ENCODE assay signal across 18 cellular contexts in the genomic region with DNA sequence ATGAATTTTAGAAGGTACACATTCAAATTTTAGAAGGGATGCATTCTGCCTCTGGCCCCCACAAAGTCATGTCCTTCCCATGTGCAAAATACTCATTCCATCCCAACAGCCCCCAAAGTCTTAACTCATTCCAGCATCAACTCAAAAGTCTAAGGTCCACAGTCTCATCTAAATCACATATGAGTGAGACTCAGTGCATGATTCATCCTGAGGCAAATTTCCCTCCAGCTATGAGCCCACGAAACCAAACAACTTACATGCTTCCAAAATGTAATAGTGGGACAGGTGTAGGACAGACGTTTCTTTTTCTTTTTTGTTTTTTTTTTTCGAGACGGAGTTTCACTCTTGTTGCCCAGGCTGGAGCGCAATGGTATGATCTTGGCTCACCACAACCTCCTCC. TPM values are rescaled to one million over a fixed set of nuclear protein-coding genes. Genes with fewer than 3 reads are reported as not detected.
DNase-seq lines count a peak whose midpoint lies in the region; ATAC-seq and TF ChIP-seq lines count a peak whose summit lies in the region.
"Had no signal": no experiment of that assay in that cellular context is flagged by ENCODE, and none has a peak within 500 bp of the region (broad histone marks: within the 10 kb centered on the region; RNA-seq: fewer than 3 reads in every experiment).

No MANE protein-coding gene starts in this region.

- H3K79me2 ChIP-seq in GM23248 (ENCODE audit: insufficient read depth), result no peaks in the 10 kb centered on the region
- no peaks in the 10 kb centered on the region for H3K79me2 ChIP-seq in PC-3 (ENCODE audit: low read length)

- H3K9me3 ChIP-seq in GM23248 (ENCODE audit: low read depth) (no peaks in the 10 kb centered on the region), PC-3 (ENCODE audit: low read length) (no peaks in the 10 kb centered on the region), right atrium auricular region (no peaks in the 10 kb centered on the region), psoas muscle (no peaks in the 10 kb centered on the region)
- H3K9me3 ChIP-seq: BLaER1 treated with 17β-estradiol and CSF1 and Interleukin-3, amounts not matched to agents 10 nM and 100 nM had no signal

- no peak overlapping the region for H3K27ac Mint-ChIP-seq in activated CD8-positive, alpha-beta T cell treated with anti-CD3 and anti-CD28 coated beads, Interleukin-2, amount 10 ng/mL, durations not matched to agents 7 days and 5 days
- H3K27ac Mint-ChIP-seq: B cell; CD8-positive, alpha-beta T cell; GM23338; HFFc6 had no signal

- H2AFZ ChIP-seq in GM23248 (no peak overlapping the region), PC-3 (ENCODE audit: low read length) (no peak overlapping the region)
- H2AFZ ChIP-seq: GM23338 had no signal

- BruUV-seq in PC-3 (replicated peaks; lab: Mats Ljungman, UMichigan), result no TSS peak

- no peak overlapping the region for H3K9ac ChIP-seq in GM23248
- no peak overlapping the region for H3K9ac ChIP-seq in PC-3 (ENCODE audit: low read length)
- H3K9ac ChIP-seq: BLaER1 treated with 17β-estradiol and CSF1 and Interleukin-3, amounts not matched to agents 10 nM and 100 nM had no signal

- H3F3A ChIP-seq in GM23248 (ENCODE audit: insufficient read depth) (no peaks in the 10 kb centered on the region), PC-3 (ENCODE audit: low read length, unreplicated experiment) (no peaks in the 10 kb centered on the region)

- no peak for TF ChIP-seq CTCF in PC-3 (conservative IDR thresholded peaks at IDR 0.05; ENCODE audit: low read depth, low read length)
- no peak for TF ChIP-seq CTCF in epithelial cell of esophagus (IDR thresholded peaks at IDR 0.05; ENCODE audit: insufficient read depth, low read depth, low read length, missing control alignments)
- no peak for TF ChIP-seq CTCF in right atrium auricular region (IDR thresholded peaks at IDR 0.05)
- TF ChIP-seq CTCF in psoas muscle (IDR thresholded peaks at IDR 0.05), result no peak

- no peak for ATAC-seq in PC-3
- ATAC-seq in activated CD8-positive, alpha-beta T cell treated with anti-CD3 and anti-CD28 coated beads, Interleukin-2, amount 10 ng/mL, durations not matched to agents 7 days and 5 days, result no peak
- ATAC-seq in psoas muscle, result no peak
- ATAC-seq: CD8-positive, alpha-beta T cell; GM23338; HCT116 had no signal

- H3K4me1 ChIP-seq in GM23248 (ENCODE audit: insufficient read depth) (no peaks in the 10 kb centered on the region), PC-3 (ENCODE audit: insufficient read depth, low read length) (no peaks in the 10 kb centered on the region; the same call in 1 of the 2 replicates), right atrium auricular region (peaks cover 0 to 2% of the 10 kb centered on the region in 2 donors), psoas muscle (peaks cover under 1% of the 10 kb centered on the region)
- H3K4me1 ChIP-seq: BLaER1 treated with 17β-estradiol and CSF1 and Interleukin-3, amounts not matched to agents 10 nM and 100 nM had no signal

- no peaks in the 10 kb centered on the region for H3K27me3 ChIP-seq in GM23248 (replicated peaks; ENCODE audit: insufficient read depth)
- no peaks in the 10 kb centered on the region for H3K27me3 ChIP-seq in PC-3 (ENCODE audit: low read length)
- no peaks in the 10 kb centered on the region for H3K27me3 ChIP-seq in right atrium auricular region
- H3K27me3 ChIP-seq in psoas muscle (ENCODE audit: insufficient read depth in 3 of 3, low read length in 2 of 3), result peaks cover 0 to 6% (median 0%) of the 10 kb centered on the region in 3 donors

- H3K27ac ChIP-seq in GM23248 (no peak overlapping the region), PC-3 (ENCODE audit: low read length) (no peak overlapping the region), right atrium auricular region (no peak overlapping the region), psoas muscle (no peak overlapping the region)
- H3K27ac ChIP-seq: BLaER1 treated with 17β-estradiol and CSF1 and Interleukin-3, amounts not matched to agents 10 nM and 100 nM; HL-60 had no signal

- in situ Hi-C loops in GM23248 (cut with MboI), result no loop called here

- POLR2A ChIA-PET in PC-3 (lab: Charles Lee; ENCODE audit: unreplicated experiment), result no interaction called here
- POLR2A ChIA-PET in activated CD8-positive, alpha-beta T cell treated with anti-CD3 and anti-CD28 coated beads, Interleukin-2, amount 10 ng/mL, durations not matched to agents 7 days and 5 days (lab: Charles Lee), result no interaction called here

- H3K9me2 ChIP-seq in GM23248 (ENCODE audit: insufficient read depth) (no peaks in the 10 kb centered on the region), PC-3 (replicated peaks; ENCODE audit: low read length) (no peaks in the 10 kb centered on the region)

- H3K4me1 Mint-ChIP-seq in activated CD8-positive, alpha-beta T cell treated with anti-CD3 and anti-CD28 coated beads, Interleukin-2, amount 10 ng/mL, durations not matched to agents 7 days and 5 days (ENCODE audit: low read depth), result no peaks in the 10 kb centered on the region
- H3K4me1 Mint-ChIP-seq: GM23338 had no signal

- peaks cover 41% of the 10 kb centered on the region for H3K27me3 Mint-ChIP-seq in activated CD8-positive, alpha-beta T cell treated with anti-CD3 and anti-CD28 coated beads, Interleukin-2, amount 10 ng/mL, durations not matched to agents 7 days and 5 days (ENCODE audit: low read depth)

- WGBS in GM23248 (ENCODE audit: low coverage in 1 of 2, low lambda C conversion rate in 2 of 2, missing lambda C conversion rate in 2 of 2), 2 experiments, result 57 to 60% methylated on average over 4 to 5 of the region's 5 CpGs
- 54 to 74% (median 68%) methylated on average over 4 to 5 of the region's 5 CpGs for whole genome bisulfite sequencing in psoas muscle, 3 donors

- peak; percentile 21 for DNase-seq in EL
- DNase-seq in GM23248, result peak; percentile 32
- DNase-seq in PC-3, result peak; percentile 44
- peak; percentile 29 for DNase-seq in epithelial cell of esophagus (ENCODE audit: low read depth)
- DNase-seq in right atrium auricular region (ENCODE audit: low spot score), result no peak
- no peak for DNase-seq in NCI-H524 (lab: John Stamatoyannopoulos, UW)
- DNase-seq in activated CD8-positive, alpha-beta T cell treated with anti-CD3 and anti-CD28 coated beads, Interleukin-2, amount 10 ng/mL, durations not matched to agents 7 days and 5 days, result no peak
- no peak for DNase-seq in psoas muscle
- DNase-seq: Calu3; CD8-positive, alpha-beta T cell; DMS79 treated with DMSO at 0.1 percent for 48 hours; HFFc6 had no signal

- H3K9me3 Mint-ChIP-seq in activated CD8-positive, alpha-beta T cell treated with anti-CD3 and anti-CD28 coated beads, Interleukin-2, amount 10 ng/mL, durations not matched to agents 7 days and 5 days (ENCODE audit: insufficient read depth), result no peaks in the 10 kb centered on the region
- H3K9me3 Mint-ChIP-seq: CD8-positive, alpha-beta T cell; GM23338; HFFc6 had no signal

- H3K36me3 Mint-ChIP-seq in activated CD8-positive, alpha-beta T cell treated with anti-CD3 and anti-CD28 coated beads, Interleukin-2, amount 10 ng/mL, durations not matched to agents 7 days and 5 days (ENCODE audit: low read depth), result no peaks in the 10 kb centered on the region
- H3K36me3 Mint-ChIP-seq: CD8-positive, alpha-beta T cell had no signal

- no peaks in the 10 kb centered on the region for H4K20me1 ChIP-seq in GM23248 (ENCODE audit: insufficient read depth)
- H4K20me1 ChIP-seq in PC-3 (ENCODE audit: low read length), result no peaks in the 10 kb centered on the region
- H4K20me1 ChIP-seq: BLaER1 treated with 17β-estradiol and CSF1 and Interleukin-3, amounts not matched to agents 10 nM and 100 nM had no signal

- no peak overlapping the region for H3K4me3 ChIP-seq in GM23248
- no peak overlapping the region for H3K4me3 ChIP-seq in PC-3 (ENCODE audit: low read length)
- H3K4me3 ChIP-seq in epithelial cell of esophagus (ENCODE audit: low read length), result no peak overlapping the region
- H3K4me3 ChIP-seq in right atrium auricular region, result no peak overlapping the region
- no peak overlapping the region for H3K4me3 ChIP-seq in psoas muscle
- H3K4me3 ChIP-seq: BLaER1 treated with 17β-estradiol and CSF1 and Interleukin-3, amounts not matched to agents 10 nM and 100 nM; GM23338 had no signal

- no peak overlapping the region for H3K4me3 Mint-ChIP-seq in activated CD8-positive, alpha-beta T cell treated with anti-CD3 and anti-CD28 coated beads, Interleukin-2, amount 10 ng/mL, durations not matched to agents 7 days and 5 days
- H3K4me3 Mint-ChIP-seq: B cell; CD8-positive, alpha-beta T cell; GM23338; HFFc6 had no signal

- CTCF ChIA-PET in PC-3 (lab: Charles Lee), result no interaction called here
- CTCF ChIA-PET in activated CD8-positive, alpha-beta T cell treated with anti-CD3 and anti-CD28 coated beads, Interleukin-2, amount 10 ng/mL, durations not matched to agents 7 days and 5 days (lab: Charles Lee), result interaction anchor here (1.3 kb wide), 1 partner anchor 30 kb away, joined by 3 read pairs; no protein-coding TSS in a partner anchor

- H3K36me3 ChIP-seq in GM23248 (ENCODE audit: low read depth) (no peaks in the 10 kb centered on the region), PC-3 (ENCODE audit: low read depth, low read length) (no peaks in the 10 kb centered on the region), right atrium auricular region (no peaks in the 10 kb centered on the region), psoas muscle (ENCODE audit: insufficient read depth in 1 of 2, low read depth in 1 of 2) (no peaks in the 10 kb centered on the region)
- H3K36me3 ChIP-seq: BLaER1 treated with 17β-estradiol and CSF1 and Interleukin-3, amounts not matched to agents 10 nM and 100 nM had no signal

- intact Hi-C loops in PC-3 (cut with micrococcal nuclease) (no loop called here), psoas muscle (cut with DNase I) (no loop called here)

- no peak overlapping the region for H3K4me2 ChIP-seq in GM23248 (ENCODE audit: unreplicated experiment)
- no peak overlapping the region for H3K4me2 ChIP-seq in PC-3 (ENCODE audit: low read length)
- H3K4me2 ChIP-seq: BLaER1 treated with 17β-estradiol and CSF1 and Interleukin-3, amounts not matched to agents 10 nM and 100 nM; GM23338 had no signal

RNA-seq across cellular contexts. Expression of a gene that starts 12.5 kb away (rescaled TPM):
- total RNA-seq in GM23248 (2014; rRNA removed; shearing (Covaris generic)), result 0.13 and 2.1 TPM in 2 replicates
- polyA plus RNA-seq in GM23248 (2016; fragmentation: Nextera tagmentation; extraction: Ambion mirVana) (0.43 and 0.61 TPM in 2 replicates), psoas muscle (under 1 TPM; 0.18 to 0.40 (median 0.39) TPM)
- total RNA-seq in PC-3 (2014; rRNA removed) (0.46 and 0.55 TPM in 2 replicates), right atrium auricular region (10 to 100 TPM in 1 of 2 donors, 1 to 10 TPM in 1; 4.8 to 18.6 TPM), psoas muscle (under 1 TPM; 0.32 to 0.86 (median 0.43) TPM)
- total RNA-seq in activated CD8-positive, alpha-beta T cell treated with anti-CD3 and anti-CD28 coated beads, Interleukin-2, amount 10 ng/mL, durations not matched to agents 7 days and 5 days, result not detected
- total RNA-seq: A172 had no signal

Comparison
In these comparisons a context has a peak if more than half of its experiments do, and no peak if none do; other contexts are left out.
1. DNase-seq: peak in EL (single experiment), GM23248 (single experiment), PC-3 (single experiment) and epithelial cell of esophagus (single experiment); none in right atrium auricular region (single experiment), NCI-H524 (0 of 2), activated CD8-positive, alpha-beta T cell treated with anti-CD3 and anti-CD28 coated beads, Interleukin-2, amount 10 ng/mL, durations not matched to agents 7 days and 5 days (single experiment) and psoas muscle (0 of 2).